In the genomic region with DNA sequence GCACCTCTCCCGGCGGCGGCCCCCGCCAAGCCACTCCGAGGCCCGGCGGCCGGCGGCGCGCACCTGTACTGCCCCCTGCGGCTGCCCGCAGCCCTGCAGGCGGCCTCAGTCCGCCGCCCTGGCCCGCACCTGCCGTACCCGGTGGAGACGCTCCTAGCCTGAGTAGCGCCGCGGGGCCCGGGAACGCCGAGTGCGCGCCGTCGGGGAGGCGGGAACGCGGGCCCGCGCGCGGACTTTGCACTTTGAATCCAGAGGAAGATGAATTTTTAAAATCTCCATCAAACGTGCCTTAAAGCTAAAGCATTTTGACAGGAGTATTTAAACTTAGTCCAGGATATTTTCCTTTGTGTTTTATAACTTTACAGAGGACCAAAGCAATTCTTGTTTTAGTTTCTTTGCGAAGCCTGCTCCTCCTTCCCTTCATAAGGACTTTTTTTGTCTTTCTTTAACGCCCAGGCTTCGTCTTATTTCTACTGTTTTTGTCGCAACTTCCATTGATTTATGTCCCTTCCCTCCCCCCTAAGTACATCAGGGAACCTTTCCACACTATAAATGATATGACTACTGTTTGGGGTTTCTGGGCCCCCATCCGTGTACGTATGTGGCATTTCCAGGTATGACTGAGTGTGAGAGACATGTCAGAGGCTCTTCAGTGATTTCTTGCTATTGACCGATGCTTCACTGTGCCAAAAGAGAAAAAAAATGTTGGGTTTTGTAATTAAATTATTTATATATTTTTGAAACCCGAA, we compare ENCODE assay signal across 2 cellular contexts.
TF ChIP-seq lines count a peak whose summit lies in the region.

No MANE protein-coding gene starts in this region.

TF ChIP-seq in HEK293, 187 proteins besides CTCF, POLR2A, EP300 and RAD21:
- peak; percentile 57; the same call in 1 of the 2 replicates for TF ChIP-seq ZNF561 (tag by site-specific recombination; IDR thresholded peaks at IDR 0.05; ENCODE audit: borderline replicate concordance)
- TF ChIP-seq ZXDB (tag by site-specific recombination; IDR thresholded peaks at IDR 0.05): 0 out of 2 replicates have a peak, but pooled peaks have one; percentile 29
- TF ChIP-seq YY2 (tag by site-specific recombination; IDR thresholded peaks at IDR 0.05): no peak
- peak; percentile 53; the same call in 1 of the 2 replicates for TF ChIP-seq ZEB2 (tag by site-specific recombination; IDR thresholded peaks at IDR 0.05)
- no peak for TF ChIP-seq ZNF423 (tag by site-specific recombination; IDR thresholded peaks at IDR 0.05)
- no peak for TF ChIP-seq ZNF10 (tag by site-specific recombination; IDR thresholded peaks at IDR 0.05)
- TF ChIP-seq ZNF660 (tag by site-specific recombination; IDR thresholded peaks at IDR 0.05): 0 out of 2 replicates have a peak, but pooled peaks have one; percentile 57
- 0 out of 2 replicates have a peak, but pooled peaks have one; percentile 18 for TF ChIP-seq ZNF629 (tag by site-specific recombination; IDR thresholded peaks at IDR 0.05)
- no peak for TF ChIP-seq ZBTB21 (tag by site-specific recombination; IDR thresholded peaks at IDR 0.05)
- TF ChIP-seq ZNF335 (tag by site-specific recombination; conservative IDR thresholded peaks at IDR 0.05): peak; percentile 62
- TF ChIP-seq, protein P1, sequence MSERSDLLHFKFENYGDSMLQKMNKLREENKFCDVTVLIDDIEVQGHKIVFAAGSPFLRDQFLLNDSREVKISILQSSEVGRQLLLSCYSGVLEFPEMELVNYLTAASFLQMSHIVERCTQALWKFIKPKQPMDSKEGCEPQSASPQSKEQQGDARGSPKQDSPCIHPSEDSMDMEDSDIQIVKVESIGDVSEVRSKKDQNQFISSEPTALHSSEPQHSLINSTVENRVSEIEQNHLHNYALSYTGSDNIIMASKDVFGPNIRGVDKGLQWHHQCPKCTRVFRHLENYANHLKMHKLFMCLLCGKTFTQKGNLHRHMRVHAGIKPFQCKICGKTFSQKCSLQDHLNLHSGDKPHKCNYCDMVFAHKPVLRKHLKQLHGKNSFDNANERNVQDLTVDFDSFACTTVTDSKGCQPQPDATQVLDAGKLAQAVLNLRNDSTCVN (tag by site-specific recombination; optimal IDR thresholded peaks at IDR 0.05): peak; percentile 46
- peak; percentile 51 for TF ChIP-seq ZBTB17 (tag by site-specific recombination; IDR thresholded peaks at IDR 0.05)
- TF ChIP-seq GLIS2 (tag by site-specific recombination; IDR thresholded peaks at IDR 0.05): no peak
- TF ChIP-seq ZNF157 (tag by site-specific recombination; IDR thresholded peaks at IDR 0.05): peak; percentile 71
- TF ChIP-seq ZBTB20 (tag by site-specific recombination; IDR thresholded peaks at IDR 0.05): peak; percentile 84
- TF ChIP-seq ZBTB10 (tag by site-specific recombination; IDR thresholded peaks at IDR 0.05): peak; percentile 21; the same call in 1 of the 2 replicates
- TF ChIP-seq ZNF529 (tag by site-specific recombination; IDR thresholded peaks at IDR 0.05; ENCODE audit: insufficient replicate concordance): no peak
- no peak for TF ChIP-seq ZNF473 (tag by site-specific recombination; IDR thresholded peaks at IDR 0.05)
- 0 out of 2 replicates have a peak, but pooled peaks have one; percentile 48 for TF ChIP-seq ZNF610 (tag by site-specific recombination; IDR thresholded peaks at IDR 0.05; ENCODE audit: borderline replicate concordance)
- TF ChIP-seq KLF9 (tag by site-specific recombination; IDR thresholded peaks at IDR 0.05; ENCODE audit: low read depth): no peak
- TF ChIP-seq ZNF398 (tag by site-specific recombination; IDR thresholded peaks at IDR 0.05): peak; percentile 50; the same call in 1 of the 2 replicates
- peak; percentile 7; the same call in 1 of the 2 replicates for TF ChIP-seq GLIS1 (tag by site-specific recombination; IDR thresholded peaks at IDR 0.05)
- TF ChIP-seq ZSCAN30 (tag by site-specific recombination; IDR thresholded peaks at IDR 0.05): 0 out of 2 replicates have a peak, but pooled peaks have one; percentile 39
- peak; percentile 46; the same call in 1 of the 2 replicates for TF ChIP-seq ZBTB8A (tag by site-specific recombination; IDR thresholded peaks at IDR 0.05)
- peak; percentile 15; the same call in 1 of the 2 replicates for TF ChIP-seq IKZF3 (tag by site-specific recombination; IDR thresholded peaks at IDR 0.05)
- no peak for TF ChIP-seq ZNF404 (tag by site-specific recombination; IDR thresholded peaks at IDR 0.05)

TF ChIP-seq in HepG2, 621 proteins besides CTCF, POLR2A, EP300 and RAD21 (continued from another document and continues in another):
- TF ChIP-seq NFYC (CRISPR knock-in tag; IDR thresholded peaks at IDR 0.05) (peak; percentile 10; the same call in 1 of the 2 replicates), RNF2 (conservative IDR thresholded peaks at IDR 0.05; ENCODE audit: low read depth) (peak; percentile 38; the same call in 1 of the 2 replicates), RORA (CRISPR knock-in tag; IDR thresholded peaks at IDR 0.05) (no peak), HCFC1 (IDR thresholded peaks at IDR 0.05; ENCODE audit: low read depth, low read length) (no peak), STAT5B (CRISPR knock-in tag; IDR thresholded peaks at IDR 0.05) (no peak), MAF1 (CRISPR knock-in tag; IDR thresholded peaks at IDR 0.05; ENCODE audit: borderline replicate concordance) (no peak), ZNF205 (CRISPR knock-in tag; IDR thresholded peaks at IDR 0.05) (no peak), RFX5 (IDR thresholded peaks at IDR 0.05; ENCODE audit: low read depth, low read length) (no peak), ETS1 (CRISPR knock-in tag; IDR thresholded peaks at IDR 0.05) (0 out of 2 replicates have a peak, but pooled peaks have one; percentile 75), MEIS1 (CRISPR knock-in tag; IDR thresholded peaks at IDR 0.05; ENCODE audit: borderline replicate concordance) (no peak), ZNF569 (CRISPR knock-in tag; IDR thresholded peaks at IDR 0.05; ENCODE audit: borderline replicate concordance) (no peak), ZNF652 (CRISPR knock-in tag; IDR thresholded peaks at IDR 0.05; ENCODE audit: borderline replicate concordance, low read depth) (no peak), NFIC (IDR thresholded peaks at IDR 0.05; ENCODE audit: low read length) (peak; percentile 34; the same call in 1 of the 2 replicates), ZEB1 (IDR thresholded peaks at IDR 0.05; ENCODE audit: insufficient replicate concordance, low read depth) (no peak), SIN3A (IDR thresholded peaks at IDR 0.05; ENCODE audit: borderline replicate concordance, low read depth, low read length) (0 out of 2 replicates have a peak, but pooled peaks have one; percentile 29), ZNF33B (CRISPR knock-in tag; IDR thresholded peaks at IDR 0.05) (no peak), HNF1A (IDR thresholded peaks at IDR 0.05; ENCODE audit: low read depth) (no peak), HNF1A (CRISPR knock-in tag; IDR thresholded peaks at IDR 0.05; ENCODE audit: borderline replicate concordance) (peak; percentile 70; the same call in 1 of the 2 replicates), ZNF460 (CRISPR knock-in tag; IDR thresholded peaks at IDR 0.05; ENCODE audit: borderline replicate concordance) (no peak), ZNF570 (CRISPR knock-in tag; IDR thresholded peaks at IDR 0.05; ENCODE audit: borderline replicate concordance) (no peak), MXI1 (IDR thresholded peaks at IDR 0.05; ENCODE audit: borderline replicate concordance, low read depth, low read length) (peak; percentile 64; the same call in 1 of the 3 replicates), SSRP1 (CRISPR knock-in tag; IDR thresholded peaks at IDR 0.05) (peak; percentile 92; the same call in 1 of the 2 replicates), SNAI1 (CRISPR knock-in tag; IDR thresholded peaks at IDR 0.05; ENCODE audit: borderline replicate concordance) (no peak), ZNF775 (CRISPR knock-in tag; IDR thresholded peaks at IDR 0.05; ENCODE audit: borderline replicate concordance) (no peak), NPAS2 (CRISPR knock-in tag; IDR thresholded peaks at IDR 0.05; ENCODE audit: borderline replicate concordance) (no peak), AHR (CRISPR knock-in tag; IDR thresholded peaks at IDR 0.05) (peak; percentile 63; the same call in 1 of the 2 replicates), ZMAT3 (CRISPR knock-in tag; conservative IDR thresholded peaks at IDR 0.05) (peak; percentile 62; the same call in 1 of the 2 replicates), PRMT3 (CRISPR knock-in tag; IDR thresholded peaks at IDR 0.05; ENCODE audit: borderline replicate concordance, low read depth) (no peak), GLI4 (CRISPR knock-in tag; IDR thresholded peaks at IDR 0.05; ENCODE audit: borderline replicate concordance) (no peak), THYN1 (CRISPR knock-in tag; IDR thresholded peaks at IDR 0.05; ENCODE audit: borderline replicate concordance, low read depth) (no peak), PBX3 (CRISPR knock-in tag; IDR thresholded peaks at IDR 0.05; ENCODE audit: borderline replicate concordance) (0 out of 2 replicates have a peak, but pooled peaks have one; percentile 40), ZIK1 (CRISPR knock-in tag; IDR thresholded peaks at IDR 0.05; ENCODE audit: borderline replicate concordance, low read depth) (peak; percentile 42; the same call in 1 of the 2 replicates), ZNF737 (CRISPR knock-in tag; IDR thresholded peaks at IDR 0.05; ENCODE audit: borderline replicate concordance) (no peak), ZNF746 (CRISPR knock-in tag; IDR thresholded peaks at IDR 0.05) (peak; percentile 88), PHF8 (CRISPR knock-in tag; IDR thresholded peaks at IDR 0.05) (peak; percentile 36; the same call in 1 of the 2 replicates), ZNF17 (CRISPR knock-in tag; IDR thresholded peaks at IDR 0.05) (no peak), FOXP1 (IDR thresholded peaks at IDR 0.05) (no peak), FOXP1 (CRISPR knock-in tag; IDR thresholded peaks at IDR 0.05) (no peak), ZNF598 (CRISPR knock-in tag; IDR thresholded peaks at IDR 0.05; ENCODE audit: borderline replicate concordance) (no peak), ZNF451 (CRISPR knock-in tag; IDR thresholded peaks at IDR 0.05) (0 out of 2 replicates have a peak, but pooled peaks have one; percentile 38), ZNF44 (CRISPR knock-in tag; IDR thresholded peaks at IDR 0.05) (no peak), KAT7 (CRISPR knock-in tag; IDR thresholded peaks at IDR 0.05; ENCODE audit: borderline replicate concordance) (peak; percentile 75), EZH2 (conservative IDR thresholded peaks at IDR 0.05; ENCODE audit: low read depth, low read length) (no peak)
- TF ChIP-seq, protein P2, sequence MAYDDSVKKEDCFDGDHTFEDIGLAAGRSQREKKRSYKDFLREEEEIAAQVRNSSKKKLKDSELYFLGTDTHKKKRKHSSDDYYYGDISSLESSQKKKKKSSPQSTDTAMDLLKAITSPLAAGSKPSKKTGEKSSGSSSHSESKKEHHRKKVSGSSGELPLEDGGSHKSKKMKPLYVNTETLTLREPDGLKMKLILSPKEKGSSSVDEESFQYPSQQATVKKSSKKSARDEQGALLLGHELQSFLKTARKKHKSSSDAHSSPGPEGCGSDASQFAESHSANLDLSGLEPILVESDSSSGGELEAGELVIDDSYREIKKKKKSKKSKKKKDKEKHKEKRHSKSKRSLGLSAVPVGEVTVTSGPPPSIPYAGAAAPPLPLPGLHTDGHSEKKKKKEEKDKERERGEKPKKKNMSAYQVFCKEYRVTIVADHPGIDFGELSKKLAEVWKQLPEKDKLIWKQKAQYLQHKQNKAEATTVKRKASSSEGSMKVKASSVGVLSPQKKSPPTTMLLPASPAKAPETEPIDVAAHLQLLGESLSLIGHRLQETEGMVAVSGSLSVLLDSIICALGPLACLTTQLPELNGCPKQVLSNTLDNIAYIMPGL (CRISPR knock-in tag; IDR thresholded peaks at IDR 0.05; ENCODE audit: borderline replicate concordance in 1 of 2, low read depth in 1 of 2): peak; percentile 89 to 94
- TF ChIP-seq, protein P3, sequence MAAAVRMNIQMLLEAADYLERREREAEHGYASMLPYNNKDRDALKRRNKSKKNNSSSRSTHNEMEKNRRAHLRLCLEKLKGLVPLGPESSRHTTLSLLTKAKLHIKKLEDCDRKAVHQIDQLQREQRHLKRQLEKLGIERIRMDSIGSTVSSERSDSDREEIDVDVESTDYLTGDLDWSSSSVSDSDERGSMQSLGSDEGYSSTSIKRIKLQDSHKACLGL (CRISPR knock-in tag; IDR thresholded peaks at IDR 0.05): no peak
